In genomic region chr3:47464603-47465002, GRCh38 we compare ENCODE assay signal across 16 cellular contexts.
DNase-seq lines count a peak whose midpoint lies in the region; ATAC-seq and TF ChIP-seq lines count a peak whose summit lies in the region.
"Had no signal": no experiment of that assay in that cellular context is flagged by ENCODE, and none has a peak within 500 bp of the region (broad histone marks: within the 10 kb centered on the region; RNA-seq: fewer than 3 reads in every experiment).

No MANE protein-coding gene starts in this region.

- no peaks in the 10 kb centered on the region for H3K9me3 ChIP-seq in RWPE2 (ENCODE audit: severe bottlenecking)
- H3K9me3 ChIP-seq: prostate gland, upper lobe of left lung had no signal

- H3K4me1 ChIP-seq in RWPE2 (ENCODE audit: insufficient read depth, poor library complexity, severe bottlenecking) = peaks cover 15% of the 10 kb centered on the region

- H3K36me3 ChIP-seq in RWPE2 (ENCODE audit: low read depth) = peaks cover 7% of the 10 kb centered on the region
- H3K36me3 ChIP-seq: prostate gland, upper lobe of left lung had no signal

- TF ChIP-seq CTCF in RWPE2 (IDR thresholded peaks at IDR 0.05; ENCODE audit: poor library complexity, severe bottlenecking) = no peak

- H3K27ac ChIP-seq in RWPE2 (ENCODE audit: poor library complexity, severe bottlenecking) = peak overlapping the region; percentile 19
- peak overlapping the region; percentile 74 for H3K27ac ChIP-seq in epithelial cell of prostate
- H3K27ac ChIP-seq: prostate gland, upper lobe of left lung had no signal

- ATAC-seq in RWPE2 (ENCODE audit: low read depth) = peak; percentile 55; the same call in 2 of the 3 replicates

- H3K4me3 ChIP-seq in RWPE2 (ENCODE audit: severe bottlenecking) = no peak overlapping the region
- H3K4me3 ChIP-seq: prostate gland, upper lobe of left lung had no signal

- TF ChIP-seq POLR2A in erythroblast (IDR thresholded peaks at IDR 0.05; ENCODE audit: low read length) = no peak

- H3K27me3 ChIP-seq in RWPE2 (ENCODE audit: insufficient read depth, poor library complexity, severe bottlenecking) = no peaks in the 10 kb centered on the region
- H3K27me3 ChIP-seq: upper lobe of left lung had no signal

- DNase-seq in CD1c-positive myeloid dendritic cell (ENCODE audit: extremely low spot score) = peak; percentile 59
- DNase-seq in Kasumi-1 (lab: John Stamatoyannopoulos, UW) = peak; percentile 33 to 37
- DNase-seq in RWPE2 (ENCODE audit: low spot score) = no peak
- no peak for DNase-seq in epithelial cell of prostate (ENCODE audit: low read depth, low spot score)
- no peak for DNase-seq in NCI-H226
- DNase-seq in AG08396 (ENCODE audit: low spot score) = no peak
- DNase-seq in erythroblast (lab: John Stamatoyannopoulos, UW) = no peak
- DNase-seq: activated CD4-positive, alpha-beta T cell treated with anti-CD3 and anti-CD28 coated beads, Interleukin-2, amount 10 ng/mL, durations not matched to agents 24 days and 14 days; CD4-positive, alpha-beta T cell; effector memory CD4-positive, alpha-beta T cell; NCI-H1436; NCI-H524 treated with DMSO at 0.1 percent for 48 hours; OCI-M1; Right ventricle myocardium superior; upper lobe of left lung had no signal

Comparison
In these comparisons a context has a peak if more than half of its experiments do, and no peak if none do; other contexts are left out.
1. DNase-seq: peak in CD1c-positive myeloid dendritic cell (single experiment) and Kasumi-1 (2 of 2); none in RWPE2 (single experiment), epithelial cell of prostate (single experiment), NCI-H226 (single experiment), AG08396 (single experiment) and erythroblast (0 of 2).